In genomic region chr19:3346677-3347353, GRCh38 we compare ENCODE assay signal across 10 cellular contexts. TPM values are rescaled to one million over a fixed set of nuclear protein-coding genes. Genes with fewer than 3 reads are reported as not detected.
DNase-seq lines count a peak whose midpoint lies in the region; FAIRE-seq and TF ChIP-seq lines count a peak whose summit lies in the region.
"Had no signal": no experiment of that assay in that cellular context is flagged by ENCODE, and none has a peak within 500 bp of the region (broad histone marks: within the 10 kb centered on the region; RNA-seq: fewer than 3 reads in every experiment).

No MANE protein-coding gene starts in this region.

- H3K4me1 ChIP-seq in GM23248 (ENCODE audit: insufficient read depth) (peaks cover 5% of the 10 kb centered on the region), skeletal muscle tissue (ENCODE audit: control insufficient read depth in 3 of 3, insufficient read depth in 3 of 3, low read length in 3 of 3) (peaks cover 16 to 29% (median 20%) of the 10 kb centered on the region in 3 donors), HAP-1 (no peaks in the 10 kb centered on the region)

- in situ Hi-C loops in GM23248 (cut with MboI) (no loop called here), HAP-1 (cut with MboI; ENCODE audit: low sequenced_read_pairs) (no loop called here)

- 4 to 5% methylated on average over 23 of the region's 23 CpGs for WGBS in GM23248 (ENCODE audit: low coverage in 1 of 2, low lambda C conversion rate in 2 of 2, missing lambda C conversion rate in 2 of 2), 2 experiments

- TF ChIP-seq CTCF in brain (conservative IDR thresholded peaks at IDR 0.05) = no peak

- H4K20me1 ChIP-seq in GM23248 (ENCODE audit: insufficient read depth) = no peaks in the 10 kb centered on the region

- FAIRE-seq in H54 (lab: Jason Lieb, UNC) = no peak

- H3F3A ChIP-seq in GM23248 (ENCODE audit: insufficient read depth) = peaks cover 12% of the 10 kb centered on the region

- H3K36me3 ChIP-seq in GM23248 (ENCODE audit: low read depth) (no peaks in the 10 kb centered on the region), skeletal muscle tissue (ENCODE audit: control insufficient read depth in 3 of 3, insufficient read depth in 3 of 3, low read length in 3 of 3) (no peaks in the 10 kb centered on the region), HAP-1 (replicated peaks) (no peaks in the 10 kb centered on the region)

- H3K27me3 Mint-ChIP-seq in brain = peaks cover 7% of the 10 kb centered on the region

- H3K27ac ChIP-seq in GM23248 (peak overlapping the region; percentile 50), skeletal muscle tissue (ENCODE audit: low read depth, low read length) (peak overlapping the region; percentile 47)

- H3K9me3 Mint-ChIP-seq in brain = peaks cover 0 to 6% (median 2%) of the 10 kb centered on the region in 5 experiments

- no peaks in the 10 kb centered on the region for H3K9me3 ChIP-seq in GM23248 (ENCODE audit: low read depth)
- H3K9me3 ChIP-seq in skeletal muscle tissue (ENCODE audit: control insufficient read depth in 3 of 3, low read length in 3 of 3) = no peaks in the 10 kb centered on the region
- no peaks in the 10 kb centered on the region for H3K9me3 ChIP-seq in HAP-1

- DNase-seq in GM23248 (peak; percentile 83), hippocampal formation (lab: John Stamatoyannopoulos, UW) (peak; percentile 74 to 76), H54 (ENCODE audit: insufficient read length, low spot score) (no peak), HAP-1 (ENCODE audit: low spot score in 2 of 2) (no peak), NOMO-1 treated with dmso at 0.1 percent for 144 hours (lab: John Stamatoyannopoulos, UW; ENCODE audit: unreplicated experiment) (no peak)
- DNase-seq in activated naive CD4-positive, alpha-beta T cell treated with Interleukin-2 at 50 U/mL for 16 hours = no peak
- DNase-seq: activated CD4-positive, alpha-beta T cell treated with anti-CD3 and anti-CD28 coated beads for 1 hour; stimulated activated CD4-positive, alpha-beta T cell treated with anti-CD3 and anti-CD28 coated beads, Interleukin-1b, Interleukin-23, amount 100 ng/mL, for 48 hours had no signal

- peak overlapping the region in 4 of 5 experiments; percentile 77 to 96 (median 92) for H3K27ac Mint-ChIP-seq in brain

- H3K4me1 Mint-ChIP-seq in brain = peaks cover 11% of the 10 kb centered on the region

- no peaks in the 10 kb centered on the region for H3K36me3 Mint-ChIP-seq in brain

- H3K9ac ChIP-seq in GM23248 = peak overlapping the region; percentile 63
- H3K9ac ChIP-seq in skeletal muscle tissue (ENCODE audit: low read depth in 1 of 3, low read length in 3 of 3) = peak overlapping the region; percentile 20 to 64 (median 59)

- H3K4me3 ChIP-seq in GM23248 (peak overlapping the region; percentile 34), skeletal muscle tissue (ENCODE audit: low read length in 3 of 3) (peak overlapping the region; percentile 9 to 23 (median 22)), HAP-1 (no peak overlapping the region)

- TF ChIP-seq POLR2A in H54 (IDR thresholded peaks at IDR 0.05; ENCODE audit: low read depth, low read length) = no peak

- no peaks in the 10 kb centered on the region for H3K27me3 ChIP-seq in GM23248 (replicated peaks; ENCODE audit: insufficient read depth)
- H3K27me3 ChIP-seq in skeletal muscle tissue (ENCODE audit: control insufficient read depth in 3 of 3, insufficient read depth in 3 of 3, low read length in 3 of 3) = no peaks in the 10 kb centered on the region
- H3K27me3 ChIP-seq in HAP-1 (ENCODE audit: low read depth) = no peaks in the 10 kb centered on the region

- peak overlapping the region; percentile 36 for H3K4me2 ChIP-seq in GM23248 (ENCODE audit: unreplicated experiment)

- H3K4me3 Mint-ChIP-seq in brain = peak overlapping the region in 3 of 5 experiments; percentile 3 to 60 (median 42)

- no peaks in the 10 kb centered on the region for H3K9me2 ChIP-seq in GM23248 (ENCODE audit: insufficient read depth)

- peak overlapping the region; percentile 85 for H2AFZ ChIP-seq in GM23248

- H3K79me2 ChIP-seq in GM23248 (ENCODE audit: insufficient read depth) = no peaks in the 10 kb centered on the region

RNA-seq across cellular contexts. Expression of gene NFIC, which starts 19.6 kb away (rescaled TPM):
- total RNA-seq in GM23248 (2014; rRNA removed; shearing (Covaris generic)) = 50.4 and 51.9 TPM in 2 replicates
- 106 and 108 TPM in 2 replicates for polyA plus RNA-seq in GM23248 (2016; fragmentation: Nextera tagmentation; extraction: Ambion mirVana)
- polyA plus RNA-seq in brain (ENCODE audit: insufficient read depth, low read depth, low replicate concordance) = 79.3 TPM
- 8.4 TPM for total RNA-seq in skeletal muscle tissue

Comparison
In these comparisons a context has a peak if more than half of its experiments do, and no peak if none do; other contexts are left out.
1. DNase-seq: peak in GM23248 (single experiment) and hippocampal formation (2 of 2); none in activated naive CD4-positive, alpha-beta T cell treated with Interleukin-2 at 50 U/mL for 16 hours (single experiment), H54 (single experiment), HAP-1 (0 of 2) and NOMO-1 treated with dmso at 0.1 percent for 144 hours (single experiment).